18 cellular contexts compared by ENCODE assay signal in genomic region chr10:73824146-73824725, GRCh38. TPM values are rescaled to one million over a fixed set of nuclear protein-coding genes. Genes with fewer than 3 reads are reported as not detected.
DNase-seq lines count a peak whose midpoint lies in the region; ATAC-seq lines count a peak whose summit lies in the region.
"Had no signal": no experiment of that assay in that cellular context is flagged by ENCODE, and none has a peak within 500 bp of the region (broad histone marks: within the 10 kb centered on the region; RNA-seq: fewer than 3 reads in every experiment).

No MANE protein-coding gene starts in this region.

- H3K27ac Mint-ChIP-seq in activated naive CD4-positive, alpha-beta T cell treated with anti-CD3 and anti-CD28 coated beads, Interleukin-2, amount 10 ng/mL, durations not matched to agents 7 days and 5 days = peak overlapping the region; percentile 45
- no peak overlapping the region for H3K27ac Mint-ChIP-seq in activated naive CD4-positive, alpha-beta T cell treated with anti-CD3 and anti-CD28 coated beads for 36 hours
- peak overlapping the region; percentile 80 for H3K27ac Mint-ChIP-seq in T-helper 17 cell
- H3K27ac Mint-ChIP-seq in effector memory CD8-positive, alpha-beta T cell = peak overlapping the region; percentile 59 to 85
- peak overlapping the region; percentile 40 for H3K27ac Mint-ChIP-seq in stimulated activated memory B cell treated with anti-CD40 and anti-IgM and Interleukin-4, amounts not matched to agents 10 μg/mL and 1 μg/mL and 100 μg/mL, for 72 hours
- H3K27ac Mint-ChIP-seq: GM23338 had no signal

- CTCF ChIA-PET in activated naive CD4-positive, alpha-beta T cell treated with anti-CD3 and anti-CD28 coated beads, Interleukin-2, amount 10 ng/mL, durations not matched to agents 7 days and 5 days (lab: Charles Lee) = interaction anchor here (1.5 kb wide), 1 partner anchor 116 kb away, joined by 3 read pairs; no protein-coding TSS in a partner anchor
- CTCF ChIA-PET in activated naive CD4-positive, alpha-beta T cell treated with anti-CD3 and anti-CD28 coated beads for 36 hours (lab: Charles Lee) = no interaction called here

- H3K4me3 Mint-ChIP-seq in activated naive CD4-positive, alpha-beta T cell treated with anti-CD3 and anti-CD28 coated beads, Interleukin-2, amount 10 ng/mL, durations not matched to agents 7 days and 5 days = no peak overlapping the region
- no peak overlapping the region for H3K4me3 Mint-ChIP-seq in activated naive CD4-positive, alpha-beta T cell treated with anti-CD3 and anti-CD28 coated beads for 36 hours
- H3K4me3 Mint-ChIP-seq in T-helper 17 cell = no peak overlapping the region
- H3K4me3 Mint-ChIP-seq in effector memory CD8-positive, alpha-beta T cell = no peak overlapping the region
- no peak overlapping the region for H3K4me3 Mint-ChIP-seq in stimulated activated memory B cell treated with anti-CD40 and anti-IgM and Interleukin-4, amounts not matched to agents 10 μg/mL and 1 μg/mL and 100 μg/mL, for 72 hours
- H3K4me3 Mint-ChIP-seq: CD14-positive monocyte; CD4-positive, alpha-beta memory T cell; GM23338 had no signal

- intact Hi-C loops in activated naive CD4-positive, alpha-beta T cell treated with anti-CD3 and anti-CD28 coated beads for 36 hours (cut with micrococcal nuclease) = no loop called here

- H3K9me3 Mint-ChIP-seq in activated naive CD4-positive, alpha-beta T cell treated with anti-CD3 and anti-CD28 coated beads, Interleukin-2, amount 10 ng/mL, durations not matched to agents 7 days and 5 days = no peaks in the 10 kb centered on the region
- no peaks in the 10 kb centered on the region for H3K9me3 Mint-ChIP-seq in activated naive CD4-positive, alpha-beta T cell treated with anti-CD3 and anti-CD28 coated beads for 36 hours
- H3K9me3 Mint-ChIP-seq in effector memory CD8-positive, alpha-beta T cell = no peaks in the 10 kb centered on the region
- H3K9me3 Mint-ChIP-seq in stimulated activated memory B cell treated with anti-CD40 and anti-IgM and Interleukin-4, amounts not matched to agents 10 μg/mL and 1 μg/mL and 100 μg/mL, for 72 hours = no peaks in the 10 kb centered on the region
- H3K9me3 Mint-ChIP-seq: CD14-positive monocyte; CD4-positive, alpha-beta memory T cell; GM23338 had no signal

- H3K4me1 Mint-ChIP-seq in activated naive CD4-positive, alpha-beta T cell treated with anti-CD3 and anti-CD28 coated beads, Interleukin-2, amount 10 ng/mL, durations not matched to agents 7 days and 5 days = no peaks in the 10 kb centered on the region
- no peaks in the 10 kb centered on the region for H3K4me1 Mint-ChIP-seq in activated naive CD4-positive, alpha-beta T cell treated with anti-CD3 and anti-CD28 coated beads for 36 hours (ENCODE audit: low read depth)
- peaks cover 7% of the 10 kb centered on the region for H3K4me1 Mint-ChIP-seq in T-helper 17 cell
- H3K4me1 Mint-ChIP-seq in effector memory CD8-positive, alpha-beta T cell (ENCODE audit: low read depth in 2 of 2) = peaks cover 3 to 4% of the 10 kb centered on the region in 2 donors
- H3K4me1 Mint-ChIP-seq in stimulated activated memory B cell treated with anti-CD40 and anti-IgM and Interleukin-4, amounts not matched to agents 10 μg/mL and 1 μg/mL and 100 μg/mL, for 72 hours = no peaks in the 10 kb centered on the region

- no peak overlapping the region for H3K27ac ChIP-seq in caudate nucleus (ENCODE audit: low read depth, low read length)
- H3K27ac ChIP-seq: BLaER1, HL-60 had no signal

- no peaks in the 10 kb centered on the region for H3K27me3 Mint-ChIP-seq in activated naive CD4-positive, alpha-beta T cell treated with anti-CD3 and anti-CD28 coated beads, Interleukin-2, amount 10 ng/mL, durations not matched to agents 7 days and 5 days
- no peaks in the 10 kb centered on the region for H3K27me3 Mint-ChIP-seq in activated naive CD4-positive, alpha-beta T cell treated with anti-CD3 and anti-CD28 coated beads for 36 hours (ENCODE audit: low read depth)
- H3K27me3 Mint-ChIP-seq in T-helper 17 cell = no peaks in the 10 kb centered on the region
- H3K27me3 Mint-ChIP-seq in effector memory CD8-positive, alpha-beta T cell = no peaks in the 10 kb centered on the region
- no peaks in the 10 kb centered on the region for H3K27me3 Mint-ChIP-seq in stimulated activated memory B cell treated with anti-CD40 and anti-IgM and Interleukin-4, amounts not matched to agents 10 μg/mL and 1 μg/mL and 100 μg/mL, for 72 hours
- H3K27me3 Mint-ChIP-seq: CD4-positive, alpha-beta memory T cell had no signal

- no peak for ATAC-seq in T-helper 17 cell
- ATAC-seq in effector memory CD8-positive, alpha-beta T cell (replicated peaks) = no peak
- ATAC-seq in stimulated activated memory B cell treated with anti-CD40 and anti-IgM and Interleukin-4, amounts not matched to agents 10 μg/mL and 1 μg/mL and 100 μg/mL, for 72 hours = no peak
- ATAC-seq in HG02588 (IDR thresholded peaks at IDR 0.05; ENCODE audit: unreplicated experiment) = no peak
- ATAC-seq: GM23338 had no signal

- DNase-seq in activated naive CD4-positive, alpha-beta T cell treated with anti-CD3 and anti-CD28 coated beads, Interleukin-2, amount 10 ng/mL, durations not matched to agents 7 days and 5 days = no peak
- DNase-seq in activated naive CD4-positive, alpha-beta T cell treated with anti-CD3 and anti-CD28 coated beads for 36 hours = no peak
- DNase-seq in T-helper 17 cell (no peak), anterior cingulate cortex (lab: John Stamatoyannopoulos, UW) (no peak), caudate nucleus (lab: John Stamatoyannopoulos, UW) (no peak)
- no peak for DNase-seq in effector memory CD8-positive, alpha-beta T cell
- DNase-seq: 8988T; CD4-positive, alpha-beta memory T cell; DMS153; DMS79; GDM1; HCEC 1CT had no signal

- H3K9me3 ChIP-seq in T-helper 17 cell (ENCODE audit: control insufficient read depth, low read length, poor library complexity, severe bottlenecking) = no peaks in the 10 kb centered on the region
- H3K9me3 ChIP-seq: BLaER1 had no signal

- peaks cover 35% of the 10 kb centered on the region for H3K36me3 Mint-ChIP-seq in activated naive CD4-positive, alpha-beta T cell treated with anti-CD3 and anti-CD28 coated beads, Interleukin-2, amount 10 ng/mL, durations not matched to agents 7 days and 5 days
- peaks cover 3% of the 10 kb centered on the region for H3K36me3 Mint-ChIP-seq in activated naive CD4-positive, alpha-beta T cell treated with anti-CD3 and anti-CD28 coated beads for 36 hours (ENCODE audit: low read depth)
- H3K36me3 Mint-ChIP-seq in T-helper 17 cell (ENCODE audit: low read depth) = peaks cover 3% of the 10 kb centered on the region
- H3K36me3 Mint-ChIP-seq in effector memory CD8-positive, alpha-beta T cell (ENCODE audit: insufficient read depth) = peaks cover 29% of the 10 kb centered on the region
- H3K36me3 Mint-ChIP-seq in stimulated activated memory B cell treated with anti-CD40 and anti-IgM and Interleukin-4, amounts not matched to agents 10 μg/mL and 1 μg/mL and 100 μg/mL, for 72 hours = peaks cover 44% of the 10 kb centered on the region

RNA-seq across cellular contexts. Expression of gene NDST2, which starts 12.8 kb away (rescaled TPM):
- total RNA-seq in activated naive CD4-positive, alpha-beta T cell treated with anti-CD3 and anti-CD28 coated beads for 36 hours = 100 to 1,000 TPM; 102 to 127 TPM
- total RNA-seq in T-helper 17 cell = 10 to 100 TPM; 80.6 to 80.9 TPM

RNA-seq across cellular contexts. Expression of gene ZSWIM8, which starts 38.8 kb away (rescaled TPM):
- total RNA-seq in activated naive CD4-positive, alpha-beta T cell treated with anti-CD3 and anti-CD28 coated beads for 36 hours = 10 to 100 TPM; 25.8 to 26.7 TPM
- total RNA-seq in T-helper 17 cell = 10 to 100 TPM; 71.7 to 74.7 TPM

RNA-seq across cellular contexts. Expression of gene CHCHD1, which starts 42.4 kb away (rescaled TPM):
- total RNA-seq in activated naive CD4-positive, alpha-beta T cell treated with anti-CD3 and anti-CD28 coated beads for 36 hours = 10 to 100 TPM; 27.4 to 28.8 TPM
- 1 to 10 TPM; 6.6 to 7.6 TPM for total RNA-seq in T-helper 17 cell

RNA-seq across cellular contexts. Expression of gene CAMK2G, which starts 50.1 kb away (rescaled TPM):
- 10 to 100 TPM; 22.9 to 26.3 TPM for total RNA-seq in activated naive CD4-positive, alpha-beta T cell treated with anti-CD3 and anti-CD28 coated beads for 36 hours
- 10 to 100 TPM; 52.6 to 59.6 TPM for total RNA-seq in T-helper 17 cell
